In the genomic region with DNA sequence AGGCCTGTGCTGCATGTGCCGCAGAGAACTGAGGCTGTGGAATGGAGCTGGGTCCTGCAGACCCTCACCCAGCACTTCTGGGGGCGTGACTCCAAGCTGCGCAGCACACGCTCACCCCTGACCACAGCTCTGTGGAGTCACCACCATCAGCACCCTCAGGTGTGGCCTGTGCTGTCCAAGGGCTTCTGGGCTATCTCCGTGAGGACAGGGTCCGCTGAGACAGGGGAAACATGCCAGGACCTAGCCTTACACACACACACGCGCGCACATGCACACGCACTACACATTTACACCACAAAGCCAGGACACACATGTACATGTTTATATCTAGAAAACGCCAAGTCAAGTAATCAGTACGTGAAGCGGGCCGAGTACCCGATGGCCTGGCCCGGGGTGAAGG, we compare ENCODE assay signal across 2 cellular contexts.
TF ChIP-seq lines count a peak whose summit lies in the region.

No MANE protein-coding gene starts in this region.

TF ChIP-seq in H1, 55 proteins besides CTCF, POLR2A, EP300 and RAD21:
- TF ChIP-seq MAFK (IDR thresholded peaks at IDR 0.05; ENCODE audit: low read depth, low read length): no peak
- no peak for TF ChIP-seq RNF2 (IDR thresholded peaks at IDR 0.05; ENCODE audit: borderline replicate concordance, low read depth, low read length, missing control alignments, poor library complexity, severe bottlenecking)
- TF ChIP-seq TAF1 (IDR thresholded peaks at IDR 0.05; ENCODE audit: low read depth, low read length): no peak
- no peak for TF ChIP-seq HDAC2 (IDR thresholded peaks at IDR 0.05; ENCODE audit: borderline replicate concordance in 1 of 2, low read depth in 2 of 2, low read length in 2 of 2)
- no peak for TF ChIP-seq CBX5 (IDR thresholded peaks at IDR 0.05; ENCODE audit: low read depth, low read length)
- no peak for TF ChIP-seq JUN (IDR thresholded peaks at IDR 0.05; ENCODE audit: low read depth, low read length)
- TF ChIP-seq CBX8 (IDR thresholded peaks at IDR 0.05; ENCODE audit: borderline replicate concordance, low read depth, low read length): no peak

TF ChIP-seq in SK-N-SH, 30 proteins besides CTCF, POLR2A, EP300 and RAD21:
- TF ChIP-seq POLR2AphosphoS5 (IDR thresholded peaks at IDR 0.05; ENCODE audit: low read depth, low read length) (no peak), FOXJ3 (CRISPR knock-in tag; IDR thresholded peaks at IDR 0.05) (no peak), MEF2A (IDR thresholded peaks at IDR 0.05; ENCODE audit: borderline replicate concordance, low read depth) (no peak), TAF1 (IDR thresholded peaks at IDR 0.05; ENCODE audit: borderline replicate concordance, low read depth, low read length) (no peak), RCOR1 (IDR thresholded peaks at IDR 0.05; ENCODE audit: low read length) (no peak), YY1 (IDR thresholded peaks at IDR 0.05; ENCODE audit: low read depth) (no peak), RFX5 (IDR thresholded peaks at IDR 0.05; ENCODE audit: low read length) (no peak), GATA2 (CRISPR knock-in tag; IDR thresholded peaks at IDR 0.05) (no peak), GABPA (IDR thresholded peaks at IDR 0.05; ENCODE audit: low read depth) (no peak), CHD2 (IDR thresholded peaks at IDR 0.05; ENCODE audit: low read length, partially characterized antibody) (no peak), FOSL2 (IDR thresholded peaks at IDR 0.05; ENCODE audit: borderline replicate concordance, low read depth) (no peak)
- TF ChIP-seq, protein P1, sequence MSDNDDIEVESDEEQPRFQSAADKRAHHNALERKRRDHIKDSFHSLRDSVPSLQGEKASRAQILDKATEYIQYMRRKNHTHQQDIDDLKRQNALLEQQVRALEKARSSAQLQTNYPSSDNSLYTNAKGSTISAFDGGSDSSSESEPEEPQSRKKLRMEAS (IDR thresholded peaks at IDR 0.05; ENCODE audit: low read depth): no peak
- TF ChIP-seq, protein P2, sequence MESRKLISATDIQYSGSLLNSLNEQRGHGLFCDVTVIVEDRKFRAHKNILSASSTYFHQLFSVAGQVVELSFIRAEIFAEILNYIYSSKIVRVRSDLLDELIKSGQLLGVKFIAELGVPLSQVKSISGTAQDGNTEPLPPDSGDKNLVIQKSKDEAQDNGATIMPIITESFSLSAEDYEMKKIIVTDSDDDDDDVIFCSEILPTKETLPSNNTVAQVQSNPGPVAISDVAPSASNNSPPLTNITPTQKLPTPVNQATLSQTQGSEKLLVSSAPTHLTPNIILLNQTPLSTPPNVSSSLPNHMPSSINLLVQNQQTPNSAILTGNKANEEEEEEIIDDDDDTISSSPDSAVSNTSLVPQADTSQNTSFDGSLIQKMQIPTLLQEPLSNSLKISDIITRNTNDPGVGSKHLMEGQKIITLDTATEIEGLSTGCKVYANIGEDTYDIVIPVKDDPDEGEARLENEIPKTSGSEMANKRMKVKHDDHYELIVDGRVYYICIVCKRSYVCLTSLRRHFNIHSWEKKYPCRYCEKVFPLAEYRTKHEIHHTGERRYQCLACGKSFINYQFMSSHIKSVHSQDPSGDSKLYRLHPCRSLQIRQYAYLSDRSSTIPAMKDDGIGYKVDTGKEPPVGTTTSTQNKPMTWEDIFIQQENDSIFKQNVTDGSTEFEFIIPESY (IDR thresholded peaks at IDR 0.05; ENCODE audit: borderline replicate concordance, low read depth): no peak
- TF ChIP-seq, protein P3, sequence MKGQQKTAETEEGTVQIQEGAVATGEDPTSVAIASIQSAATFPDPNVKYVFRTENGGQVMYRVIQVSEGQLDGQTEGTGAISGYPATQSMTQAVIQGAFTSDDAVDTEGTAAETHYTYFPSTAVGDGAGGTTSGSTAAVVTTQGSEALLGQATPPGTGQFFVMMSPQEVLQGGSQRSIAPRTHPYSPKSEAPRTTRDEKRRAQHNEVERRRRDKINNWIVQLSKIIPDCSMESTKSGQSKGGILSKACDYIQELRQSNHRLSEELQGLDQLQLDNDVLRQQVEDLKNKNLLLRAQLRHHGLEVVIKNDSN (IDR thresholded peaks at IDR 0.05; ENCODE audit: borderline replicate concordance, low read depth): no peak
- TF ChIP-seq, protein P4, sequence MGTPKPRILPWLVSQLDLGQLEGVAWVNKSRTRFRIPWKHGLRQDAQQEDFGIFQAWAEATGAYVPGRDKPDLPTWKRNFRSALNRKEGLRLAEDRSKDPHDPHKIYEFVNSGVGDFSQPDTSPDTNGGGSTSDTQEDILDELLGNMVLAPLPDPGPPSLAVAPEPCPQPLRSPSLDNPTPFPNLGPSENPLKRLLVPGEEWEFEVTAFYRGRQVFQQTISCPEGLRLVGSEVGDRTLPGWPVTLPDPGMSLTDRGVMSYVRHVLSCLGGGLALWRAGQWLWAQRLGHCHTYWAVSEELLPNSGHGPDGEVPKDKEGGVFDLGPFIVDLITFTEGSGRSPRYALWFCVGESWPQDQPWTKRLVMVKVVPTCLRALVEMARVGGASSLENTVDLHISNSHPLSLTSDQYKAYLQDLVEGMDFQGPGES (IDR thresholded peaks at IDR 0.05; ENCODE audit: low read depth, low read length): no peak
- TF ChIP-seq, protein P5, sequence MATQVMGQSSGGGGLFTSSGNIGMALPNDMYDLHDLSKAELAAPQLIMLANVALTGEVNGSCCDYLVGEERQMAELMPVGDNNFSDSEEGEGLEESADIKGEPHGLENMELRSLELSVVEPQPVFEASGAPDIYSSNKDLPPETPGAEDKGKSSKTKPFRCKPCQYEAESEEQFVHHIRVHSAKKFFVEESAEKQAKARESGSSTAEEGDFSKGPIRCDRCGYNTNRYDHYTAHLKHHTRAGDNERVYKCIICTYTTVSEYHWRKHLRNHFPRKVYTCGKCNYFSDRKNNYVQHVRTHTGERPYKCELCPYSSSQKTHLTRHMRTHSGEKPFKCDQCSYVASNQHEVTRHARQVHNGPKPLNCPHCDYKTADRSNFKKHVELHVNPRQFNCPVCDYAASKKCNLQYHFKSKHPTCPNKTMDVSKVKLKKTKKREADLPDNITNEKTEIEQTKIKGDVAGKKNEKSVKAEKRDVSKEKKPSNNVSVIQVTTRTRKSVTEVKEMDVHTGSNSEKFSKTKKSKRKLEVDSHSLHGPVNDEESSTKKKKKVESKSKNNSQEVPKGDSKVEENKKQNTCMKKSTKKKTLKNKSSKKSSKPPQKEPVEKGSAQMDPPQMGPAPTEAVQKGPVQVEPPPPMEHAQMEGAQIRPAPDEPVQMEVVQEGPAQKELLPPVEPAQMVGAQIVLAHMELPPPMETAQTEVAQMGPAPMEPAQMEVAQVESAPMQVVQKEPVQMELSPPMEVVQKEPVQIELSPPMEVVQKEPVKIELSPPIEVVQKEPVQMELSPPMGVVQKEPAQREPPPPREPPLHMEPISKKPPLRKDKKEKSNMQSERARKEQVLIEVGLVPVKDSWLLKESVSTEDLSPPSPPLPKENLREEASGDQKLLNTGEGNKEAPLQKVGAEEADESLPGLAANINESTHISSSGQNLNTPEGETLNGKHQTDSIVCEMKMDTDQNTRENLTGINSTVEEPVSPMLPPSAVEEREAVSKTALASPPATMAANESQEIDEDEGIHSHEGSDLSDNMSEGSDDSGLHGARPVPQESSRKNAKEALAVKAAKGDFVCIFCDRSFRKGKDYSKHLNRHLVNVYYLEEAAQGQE (IDR thresholded peaks at IDR 0.05; ENCODE audit: low read depth, low read length): no peak
